In genomic region chr6:96923871-96924493, GRCh38 we compare ENCODE assay signal across 1 cellular context.
A peak's percentile ranks its signal among the peaks of the same experiment; 100 is the strongest.
TF ChIP-seq lines count a peak whose summit lies in the region.

No MANE protein-coding gene starts in this region.

TF ChIP-seq in HepG2, 621 proteins besides CTCF, POLR2A, EP300 and RAD21 (continued from another document and continues in another):
- no peak; the same call in 1 of the 2 replicates for TF ChIP-seq ZBTB14 (CRISPR knock-in tag; IDR thresholded peaks at IDR 0.05)
- no peak for TF ChIP-seq ETV6 (CRISPR knock-in tag; conservative IDR thresholded peaks at IDR 0.05)
- TF ChIP-seq ZNF124 (CRISPR knock-in tag; IDR thresholded peaks at IDR 0.05): no peak
- TF ChIP-seq NONO (IDR thresholded peaks at IDR 0.05): no peak
- TF ChIP-seq NONO (CRISPR knock-in tag; conservative IDR thresholded peaks at IDR 0.05): peak; percentile 49
- no peak for TF ChIP-seq ZNF546 (CRISPR knock-in tag; conservative IDR thresholded peaks at IDR 0.05)
- peak; percentile 62; the same call in 2 of the 3 replicates for TF ChIP-seq MXI1 (IDR thresholded peaks at IDR 0.05; ENCODE audit: borderline replicate concordance, low read depth, low read length)
- no peak for TF ChIP-seq THAP7 (CRISPR knock-in tag; IDR thresholded peaks at IDR 0.05)
- no peak for TF ChIP-seq GTF2F1 (IDR thresholded peaks at IDR 0.05; ENCODE audit: low read length)
- TF ChIP-seq RXRA (CRISPR knock-in tag; IDR thresholded peaks at IDR 0.05): 0 out of 2 replicates have a peak, but pooled peaks have one; percentile 25
- 0 out of 2 replicates have a peak, but pooled peaks have one; percentile 12 for TF ChIP-seq ZNF281 (CRISPR knock-in tag; IDR thresholded peaks at IDR 0.05; ENCODE audit: borderline replicate concordance)
- 0 out of 2 replicates have a peak, but pooled peaks have one; percentile 1 for TF ChIP-seq ZNF510 (CRISPR knock-in tag; IDR thresholded peaks at IDR 0.05; ENCODE audit: low read depth)
- no peak for TF ChIP-seq CEBPZ (IDR thresholded peaks at IDR 0.05; ENCODE audit: low read length)
- no peak for TF ChIP-seq STAG1 (CRISPR knock-in tag; IDR thresholded peaks at IDR 0.05)
- 0 out of 2 replicates have a peak, but pooled peaks have one; percentile 17 for TF ChIP-seq KMT2A (CRISPR knock-in tag; IDR thresholded peaks at IDR 0.05)
- TF ChIP-seq ZNF263 (CRISPR knock-in tag; IDR thresholded peaks at IDR 0.05): no peak; the same call in 1 of the 2 replicates
- TF ChIP-seq ARID3A (IDR thresholded peaks at IDR 0.05; ENCODE audit: low read depth, low read length): no peak
- TF ChIP-seq SALL2 (CRISPR knock-in tag; IDR thresholded peaks at IDR 0.05): no peak
- TF ChIP-seq JUNB (CRISPR knock-in tag; IDR thresholded peaks at IDR 0.05; ENCODE audit: borderline replicate concordance): no peak
- TF ChIP-seq HCFC1 (IDR thresholded peaks at IDR 0.05; ENCODE audit: low read depth, low read length): no peak
- TF ChIP-seq HBP1 (CRISPR knock-in tag; IDR thresholded peaks at IDR 0.05; ENCODE audit: low read depth): no peak
- TF ChIP-seq ZMYM4 (CRISPR knock-in tag; IDR thresholded peaks at IDR 0.05): no peak
- no peak for TF ChIP-seq HNRNPH1 (optimal IDR thresholded peaks at IDR 0.05; ENCODE audit: low read depth, low read length)
- TF ChIP-seq DMAP1 (CRISPR knock-in tag; IDR thresholded peaks at IDR 0.05): peak; percentile 75; the same call in 1 of the 2 replicates
- no peak for TF ChIP-seq ZNF101 (CRISPR knock-in tag; IDR thresholded peaks at IDR 0.05; ENCODE audit: borderline replicate concordance, low read depth)
- no peak for TF ChIP-seq ZNF33A (CRISPR knock-in tag; IDR thresholded peaks at IDR 0.05; ENCODE audit: borderline replicate concordance)
- no peak for TF ChIP-seq ZNF382 (CRISPR knock-in tag; IDR thresholded peaks at IDR 0.05; ENCODE audit: borderline replicate concordance)
- TF ChIP-seq ELF3 (CRISPR knock-in tag; IDR thresholded peaks at IDR 0.05): peak; percentile 75
- TF ChIP-seq STAT6 (CRISPR knock-in tag; IDR thresholded peaks at IDR 0.05; ENCODE audit: borderline replicate concordance): no peak
- no peak for TF ChIP-seq MLLT10 (CRISPR knock-in tag; IDR thresholded peaks at IDR 0.05)
- no peak for TF ChIP-seq ZNF10 (CRISPR knock-in tag; IDR thresholded peaks at IDR 0.05; ENCODE audit: borderline replicate concordance, low read depth)
- TF ChIP-seq IRF2 (CRISPR knock-in tag; IDR thresholded peaks at IDR 0.05): no peak
- TF ChIP-seq NCOA1 (CRISPR knock-in tag; IDR thresholded peaks at IDR 0.05): no peak
- no peak; the same call in 1 of the 2 replicates for TF ChIP-seq CENPBD1 (CRISPR knock-in tag; IDR thresholded peaks at IDR 0.05; ENCODE audit: borderline replicate concordance, low read depth)
- TF ChIP-seq RELA (CRISPR knock-in tag; IDR thresholded peaks at IDR 0.05): no peak
- TF ChIP-seq U2AF2 (IDR thresholded peaks at IDR 0.05; ENCODE audit: low read depth, low read length): no peak
- TF ChIP-seq ZNF687 (CRISPR knock-in tag; IDR thresholded peaks at IDR 0.05): peak; percentile 79
- TF ChIP-seq MTF2 (CRISPR knock-in tag; IDR thresholded peaks at IDR 0.05; ENCODE audit: borderline replicate concordance): no peak
- TF ChIP-seq ASH2L (IDR thresholded peaks at IDR 0.05; ENCODE audit: insufficient read length, low read depth, low read length): no peak
